Comparison of ENCODE assay signal across 8 cellular contexts in the genomic region with DNA sequence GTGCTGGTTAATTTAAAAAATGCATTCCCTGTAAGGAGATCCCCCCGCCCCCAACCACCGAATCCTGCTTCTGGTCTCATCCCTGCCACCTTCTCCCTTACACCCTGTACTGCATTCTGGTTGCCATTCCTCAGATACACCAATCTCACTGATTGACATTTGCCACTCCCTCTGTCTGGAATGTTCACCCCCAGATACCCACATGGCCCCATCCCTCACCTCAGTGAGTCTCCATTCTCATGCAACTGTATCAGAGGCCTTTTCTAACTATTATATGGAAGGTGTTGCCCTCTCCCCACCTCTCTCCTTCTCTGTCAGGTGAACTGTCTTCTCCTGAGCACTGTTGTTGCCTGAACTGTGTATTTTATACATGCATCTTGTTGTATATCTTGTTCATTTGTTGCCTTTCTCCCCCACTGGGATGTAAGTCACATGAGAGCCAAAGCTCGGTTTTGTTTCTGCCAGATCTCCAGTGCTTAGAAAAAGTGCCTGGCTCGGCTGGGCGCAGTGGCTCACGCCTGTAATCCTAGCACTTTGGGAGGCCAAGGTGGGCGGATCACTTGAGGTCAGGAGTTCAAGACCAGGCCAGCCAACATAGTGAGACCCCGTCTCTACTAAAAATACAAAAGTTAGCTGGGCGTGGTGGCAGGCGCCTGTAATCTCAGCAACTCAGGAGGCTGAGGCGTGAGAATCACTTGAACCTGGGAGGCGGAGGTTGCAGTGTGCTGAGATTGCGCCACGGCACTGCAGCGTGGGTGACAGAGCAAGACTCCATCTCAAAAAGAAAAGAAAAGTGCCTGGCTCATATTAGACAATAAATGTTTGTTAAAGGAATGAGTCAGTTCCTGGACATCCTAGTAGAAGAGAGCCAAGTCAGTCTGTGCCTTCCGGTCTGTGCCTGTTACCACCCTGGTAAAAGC.
DNase-seq lines count a peak whose midpoint lies in the region; ATAC-seq and TF ChIP-seq lines count a peak whose summit lies in the region.

No MANE protein-coding gene starts in this region.

- ATAC-seq in T-helper 17 cell = no peak
- ATAC-seq in GM21423 (IDR thresholded peaks at IDR 0.05; ENCODE audit: unreplicated experiment) = no peak
- ATAC-seq in HG03095 (IDR thresholded peaks at IDR 0.05; ENCODE audit: unreplicated experiment) = no peak

- H4K20me1 ChIP-seq in fibroblast of lung (ENCODE audit: control insufficient read depth, extremely low read depth, insufficient read depth, low read length) = no peaks in the 10 kb centered on the region

- H3K9ac ChIP-seq in fibroblast of lung (ENCODE audit: insufficient read depth, low read length) = no peak overlapping the region

- H3K27ac Mint-ChIP-seq in T-helper 17 cell = peak overlapping the region; percentile 96

- peaks cover 11% of the 10 kb centered on the region for H3K79me2 ChIP-seq in fibroblast of lung (ENCODE audit: control insufficient read depth, insufficient read depth, low read length)

- H3K4me1 ChIP-seq in fibroblast of lung (ENCODE audit: control insufficient read depth, extremely low read depth, insufficient read depth, low read length) (peaks cover 6% of the 10 kb centered on the region), BE2C (peaks cover 12% of the 10 kb centered on the region)

- peak overlapping the region; percentile 89 for H3K4me3 Mint-ChIP-seq in T-helper 17 cell

- H3K4me2 ChIP-seq in fibroblast of lung (ENCODE audit: extremely low read depth, insufficient read depth, low read length) = peak overlapping the region; percentile 41

- DNase-seq in GM04503 (ENCODE audit: low read depth) (peak; percentile 35), T-helper 17 cell (no peak), fibroblast of lung (ENCODE audit: low read depth in 2 of 2) (peak; percentile 45 to 85), renal cortical epithelial cell (ENCODE audit: low read depth) (peak; percentile 88), BE2C (no peak), NCI-H510A (lab: John Stamatoyannopoulos, UW) (no peak)

- TF ChIP-seq CTCF in fibroblast of lung (conservative IDR thresholded peaks at IDR 0.05 in 1 of 2, IDR thresholded peaks at IDR 0.05 in 1 of 2; ENCODE audit: low read depth in 1 of 2, low read length in 2 of 2) = no peak
- TF ChIP-seq CTCF in BE2C (IDR thresholded peaks at IDR 0.05; ENCODE audit: low read depth, low read length) = no peak

- H3K9me3 ChIP-seq in T-helper 17 cell (ENCODE audit: control insufficient read depth, low read length, poor library complexity, severe bottlenecking) (no peaks in the 10 kb centered on the region), fibroblast of lung (ENCODE audit: control insufficient read depth, insufficient read depth, low read depth, low read length) (no peaks in the 10 kb centered on the region), BE2C (no peaks in the 10 kb centered on the region)

- H3K4me1 Mint-ChIP-seq in T-helper 17 cell = peaks cover 69% of the 10 kb centered on the region

- no peak overlapping the region for H3K27ac ChIP-seq in fibroblast of lung (ENCODE audit: insufficient read depth, low read length)

- no peaks in the 10 kb centered on the region for H3K27me3 Mint-ChIP-seq in T-helper 17 cell

- H2AFZ ChIP-seq in fibroblast of lung (ENCODE audit: low read length) = no peak overlapping the region

- no peaks in the 10 kb centered on the region for H3K36me3 Mint-ChIP-seq in T-helper 17 cell (ENCODE audit: low read depth)

- H3K27me3 ChIP-seq in fibroblast of lung (ENCODE audit: control insufficient read depth, insufficient read depth, low read length) (no peaks in the 10 kb centered on the region), BE2C (no peaks in the 10 kb centered on the region)

- H3K4me3 ChIP-seq in fibroblast of lung (replicated peaks in 1 of 4; ENCODE audit: control extremely low read depth in 1 of 4, insufficient read depth in 1 of 4, low read depth in 3 of 4, low read length in 4 of 4) (no peak overlapping the region), BE2C (ENCODE audit: low read depth, low read length) (no peak overlapping the region)

- no peaks in the 10 kb centered on the region for H3K36me3 ChIP-seq in fibroblast of lung (ENCODE audit: control insufficient read depth, insufficient read depth, low read length)
- no peaks in the 10 kb centered on the region for H3K36me3 ChIP-seq in BE2C

Comparison
In these comparisons a context has a peak if more than half of its experiments do, and no peak if none do; other contexts are left out.
1. DNase-seq: peak in GM04503 (single experiment), fibroblast of lung (2 of 2) and renal cortical epithelial cell (single experiment); none in T-helper 17 cell (0 of 3), BE2C (single experiment) and NCI-H510A (single experiment).